In genomic region chr7:54933610-54934009, GRCh38 we compare ENCODE assay signal across 1 cellular context.
TF ChIP-seq lines count a peak whose summit lies in the region.

No MANE protein-coding gene starts in this region.

TF ChIP-seq in HepG2, 621 proteins besides CTCF, POLR2A, EP300 and RAD21 (continued from another document):
- TF ChIP-seq CENPX (CRISPR knock-in tag; IDR thresholded peaks at IDR 0.05) (no peak), ZNF432 (CRISPR knock-in tag; IDR thresholded peaks at IDR 0.05; ENCODE audit: borderline replicate concordance) (no peak), ZNF512 (CRISPR knock-in tag; IDR thresholded peaks at IDR 0.05) (no peak), ZNF672 (CRISPR knock-in tag; IDR thresholded peaks at IDR 0.05) (no peak), GLI4 (CRISPR knock-in tag; IDR thresholded peaks at IDR 0.05; ENCODE audit: borderline replicate concordance) (no peak), NCOA2 (CRISPR knock-in tag; IDR thresholded peaks at IDR 0.05) (no peak), HNRNPL (IDR thresholded peaks at IDR 0.05; ENCODE audit: low read depth, low read length) (no peak), DDIT3 (CRISPR knock-in tag; IDR thresholded peaks at IDR 0.05) (no peak), ZNF720 (CRISPR knock-in tag; IDR thresholded peaks at IDR 0.05) (no peak), KDM5B (CRISPR knock-in tag; IDR thresholded peaks at IDR 0.05; ENCODE audit: borderline replicate concordance) (no peak), IRF9 (CRISPR knock-in tag; IDR thresholded peaks at IDR 0.05; ENCODE audit: borderline replicate concordance) (no peak)
